Comparison of ENCODE assay signal across 28 cellular contexts in genomic region chr13:35349052-35349451, GRCh38.
DNase-seq lines count a peak whose midpoint lies in the region; ATAC-seq and TF ChIP-seq lines count a peak whose summit lies in the region.
"Had no signal": no experiment of that assay in that cellular context is flagged by ENCODE, and none has a peak within 500 bp of the region (broad histone marks: within the 10 kb centered on the region; RNA-seq: fewer than 3 reads in every experiment).

No MANE protein-coding gene starts in this region.

- intact Hi-C loops in heart left ventricle (cut with DNase I) (no loop called here), Right ventricle myocardium superior (cut with DNase I) (no loop called here)

- H3K4me1 ChIP-seq in heart left ventricle: peaks cover 0 to 11% (median 0%) of the 10 kb centered on the region in 12 donors
- peaks cover 11% of the 10 kb centered on the region for H3K4me1 ChIP-seq in neural progenitor cell
- H3K4me1 ChIP-seq: BLaER1 treated with 17β-estradiol and CSF1 and Interleukin-3, amounts not matched to agents 10 nM and 100 nM; testis had no signal

- H3K9me3 Mint-ChIP-seq in stimulated activated naive B cell treated with anti-CD40 and anti-IgM and Interleukin-4, amounts not matched to agents 10 μg/mL and 1 μg/mL and 100 μg/mL, for 72 hours: no peaks in the 10 kb centered on the region
- H3K9me3 Mint-ChIP-seq in neural progenitor cell: no peaks in the 10 kb centered on the region
- H3K9me3 Mint-ChIP-seq in nephron progenitor cell: no peaks in the 10 kb centered on the region
- H3K9me3 Mint-ChIP-seq: activated CD8-positive, alpha-beta T cell treated with anti-CD3 and anti-CD28 coated beads for 36 hours; natural killer cell treated with Interleukin-12 subunit alpha and Interleukin-12 subunit beta and Interleukin-15 and Interleukin-18, amount 100 ng/mL, for 72 hours had no signal

- H3K4me2 ChIP-seq in neural progenitor cell: no peak overlapping the region
- H3K4me2 ChIP-seq: BLaER1 treated with 17β-estradiol and CSF1 and Interleukin-3, amounts not matched to agents 10 nM and 100 nM had no signal

- DNase-seq in heart left ventricle: no peak
- no peak for DNase-seq in Right ventricle myocardium superior
- DNase-seq in SK-MEL-5 (ENCODE audit: low read depth, low spot score): peak; percentile 26
- no peak for DNase-seq in stimulated activated naive B cell treated with anti-CD40 and anti-IgM and Interleukin-4, amounts not matched to agents 10 μg/mL and 1 μg/mL and 100 μg/mL, for 72 hours
- DNase-seq in neural progenitor cell (ENCODE audit: low spot score): no peak
- DNase-seq in nephron progenitor cell: no peak
- DNase-seq in stimulated activated CD4-positive, alpha-beta T cell treated with anti-CD3 and anti-CD28 coated beads, Interleukin-12 subunit alpha, Interleukin-12 subunit beta, amount 100 ng/mL, for 4 hours: no peak
- DNase-seq: activated CD8-positive, alpha-beta T cell treated with anti-CD3 and anti-CD28 coated beads for 36 hours; activated naive CD4-positive, alpha-beta T cell treated with anti-CD3 and anti-CD28 coated beads, Interleukin-2, amount 50 U/mL, for 16 hours; amniotic stem cell; cerebellar nuclear complex; DMS153; GOT3; Kasumi-1; kidney glomerular epithelial cell; NCI-H1436; NCI-H2081; NCI-H2227 treated with DMSO at 0.1 percent for 48 hours; NCI-H526 treated with DMSO at 0.1 percent for 48 hours; stimulated activated naive CD8-positive, alpha-beta T cell treated with anti-CD3 and anti-CD28 coated beads, Interleukin-15, Interleukin-2, amounts not matched to agents 100 U/mL and 50 U/mL, for 24 hours; T-helper 9 cell; testis had no signal

- no peak overlapping the region for H3K9ac ChIP-seq in neural progenitor cell
- H3K9ac ChIP-seq: BLaER1 treated with 17β-estradiol and CSF1 and Interleukin-3, amounts not matched to agents 10 nM and 100 nM had no signal

- in situ Hi-C loops in SK-MEL-5 (cut with HindIII; ENCODE audit: low pct_unique_long_range_greater_than_20kb, low sequenced_read_pairs): no loop called here

- H3K4me3 Mint-ChIP-seq in stimulated activated naive B cell treated with anti-CD40 and anti-IgM and Interleukin-4, amounts not matched to agents 10 μg/mL and 1 μg/mL and 100 μg/mL, for 72 hours: no peak overlapping the region
- H3K4me3 Mint-ChIP-seq in neural progenitor cell (no peak overlapping the region), nephron progenitor cell (no peak overlapping the region)
- H3K4me3 Mint-ChIP-seq: activated CD8-positive, alpha-beta T cell treated with anti-CD3 and anti-CD28 coated beads for 36 hours; brain; natural killer cell treated with Interleukin-12 subunit alpha and Interleukin-12 subunit beta and Interleukin-15 and Interleukin-18, amount 100 ng/mL, for 72 hours had no signal

- H3K9me3 ChIP-seq in heart left ventricle: no peaks in the 10 kb centered on the region
- no peaks in the 10 kb centered on the region for H3K9me3 ChIP-seq in neural progenitor cell (ENCODE audit: low read depth)
- H3K9me3 ChIP-seq: BLaER1 treated with 17β-estradiol and CSF1 and Interleukin-3, amounts not matched to agents 10 nM and 100 nM; testis had no signal

- H3K27ac ChIP-seq in heart left ventricle (peak overlapping the region in 9 of 12 donors; percentile 3 to 62 (median 35)), neural progenitor cell (no peak overlapping the region)
- H3K27ac ChIP-seq: 22Rv1; BLaER1 treated with 17β-estradiol and CSF1 and Interleukin-3, amounts not matched to agents 10 nM and 100 nM; testis had no signal

- no peak overlapping the region for H3K27ac Mint-ChIP-seq in stimulated activated naive B cell treated with anti-CD40 and anti-IgM and Interleukin-4, amounts not matched to agents 10 μg/mL and 1 μg/mL and 100 μg/mL, for 72 hours
- H3K27ac Mint-ChIP-seq in neural progenitor cell: no peak overlapping the region
- H3K27ac Mint-ChIP-seq in nephron progenitor cell: no peak overlapping the region
- H3K27ac Mint-ChIP-seq: activated CD8-positive, alpha-beta T cell treated with anti-CD3 and anti-CD28 coated beads for 36 hours; natural killer cell treated with Interleukin-12 subunit alpha and Interleukin-12 subunit beta and Interleukin-15 and Interleukin-18, amount 100 ng/mL, for 72 hours had no signal

- H3K4me3 ChIP-seq in heart left ventricle: peak overlapping the region in 1 of 12 donors; percentile 8
- no peak overlapping the region for H3K4me3 ChIP-seq in neural progenitor cell
- H3K4me3 ChIP-seq: BLaER1 treated with 17β-estradiol and CSF1 and Interleukin-3, amounts not matched to agents 10 nM and 100 nM; lung; testis had no signal

- H3K27me3 ChIP-seq in heart left ventricle (no peaks in the 10 kb centered on the region), neural progenitor cell (no peaks in the 10 kb centered on the region)
- H3K27me3 ChIP-seq: BLaER1 treated with 17β-estradiol and CSF1 and Interleukin-3, amounts not matched to agents 10 nM and 100 nM; testis had no signal

- peaks cover 10 to 11% of the 10 kb centered on the region in 2 donors for H3K4me1 Mint-ChIP-seq in stimulated activated naive B cell treated with anti-CD40 and anti-IgM and Interleukin-4, amounts not matched to agents 10 μg/mL and 1 μg/mL and 100 μg/mL, for 72 hours
- H3K4me1 Mint-ChIP-seq in neural progenitor cell: peaks cover 25% of the 10 kb centered on the region
- peaks cover 20% of the 10 kb centered on the region for H3K4me1 Mint-ChIP-seq in nephron progenitor cell

- TF ChIP-seq CTCF in heart left ventricle (IDR thresholded peaks at IDR 0.05) (no peak), neural progenitor cell (IDR thresholded peaks at IDR 0.05) (no peak), nephron progenitor cell (IDR thresholded peaks at IDR 0.05) (no peak)

- H3K36me3 ChIP-seq in heart left ventricle (peaks cover 0 to 6% (median 0%) of the 10 kb centered on the region in 9 donors), neural progenitor cell (no peaks in the 10 kb centered on the region)
- H3K36me3 ChIP-seq: BLaER1 treated with 17β-estradiol and CSF1 and Interleukin-3, amounts not matched to agents 10 nM and 100 nM had no signal

- H3K36me3 Mint-ChIP-seq in stimulated activated naive B cell treated with anti-CD40 and anti-IgM and Interleukin-4, amounts not matched to agents 10 μg/mL and 1 μg/mL and 100 μg/mL, for 72 hours: no peaks in the 10 kb centered on the region
- peaks cover 4% of the 10 kb centered on the region for H3K36me3 Mint-ChIP-seq in neural progenitor cell
- H3K36me3 Mint-ChIP-seq in nephron progenitor cell (ENCODE audit: low read depth): no peaks in the 10 kb centered on the region
- H3K36me3 Mint-ChIP-seq: natural killer cell treated with Interleukin-12 subunit alpha and Interleukin-12 subunit beta and Interleukin-15 and Interleukin-18, amount 100 ng/mL, for 72 hours had no signal

- no peaks in the 10 kb centered on the region for H3F3A ChIP-seq in neural progenitor cell (ENCODE audit: low read depth)

- WGBS in heart left ventricle, 4 donors: 85 to 93% (median 90%) methylated on average over 2 of the region's 2 CpGs

- no peaks in the 10 kb centered on the region for H3K27me3 Mint-ChIP-seq in stimulated activated naive B cell treated with anti-CD40 and anti-IgM and Interleukin-4, amounts not matched to agents 10 μg/mL and 1 μg/mL and 100 μg/mL, for 72 hours
- H3K27me3 Mint-ChIP-seq in neural progenitor cell (ENCODE audit: insufficient read depth, low read depth) (peaks cover 3% of the 10 kb centered on the region), nephron progenitor cell (ENCODE audit: low read depth, poor library complexity) (no peaks in the 10 kb centered on the region)
- H3K27me3 Mint-ChIP-seq: activated CD8-positive, alpha-beta T cell treated with anti-CD3 and anti-CD28 coated beads for 36 hours; brain; natural killer cell treated with Interleukin-12 subunit alpha and Interleukin-12 subunit beta and Interleukin-15 and Interleukin-18, amount 100 ng/mL, for 72 hours had no signal

- no peak for ATAC-seq in heart left ventricle
- no peak for ATAC-seq in Right ventricle myocardium superior (ENCODE audit: poor library complexity)
- peak; percentile 65 for ATAC-seq in HG02885 (IDR thresholded peaks at IDR 0.05; ENCODE audit: poor library complexity, unreplicated experiment)
- peak; percentile 62 to 67 for ATAC-seq in stimulated activated naive B cell treated with anti-CD40 and anti-IgM and Interleukin-4, amounts not matched to agents 10 μg/mL and 1 μg/mL and 100 μg/mL, for 72 hours (replicated peaks)
- ATAC-seq: activated CD8-positive, alpha-beta T cell treated with anti-CD3 and anti-CD28 coated beads for 36 hours; natural killer cell treated with Interleukin-12 subunit alpha and Interleukin-12 subunit beta and Interleukin-15 and Interleukin-18, amount 100 ng/mL, for 72 hours; stimulated activated naive CD8-positive, alpha-beta T cell treated with anti-CD3 and anti-CD28 coated beads, Interleukin-15, Interleukin-2, amounts not matched to agents 100 U/mL and 50 U/mL, for 24 hours had no signal

- H4K20me1 ChIP-seq in neural progenitor cell (ENCODE audit: low read depth): no peaks in the 10 kb centered on the region
- H4K20me1 ChIP-seq: BLaER1 treated with 17β-estradiol and CSF1 and Interleukin-3, amounts not matched to agents 10 nM and 100 nM had no signal

- H3K79me2 ChIP-seq in neural progenitor cell (ENCODE audit: low read depth): no peaks in the 10 kb centered on the region

- H2AFZ ChIP-seq in neural progenitor cell (replicated peaks): no peak overlapping the region

- TF ChIP-seq POLR2A in heart left ventricle (IDR thresholded peaks at IDR 0.05): no peak

Comparison
In these comparisons a context has a peak if more than half of its experiments do, and no peak if none do; other contexts are left out.
1. ATAC-seq: peak in HG02885 (single experiment) and stimulated activated naive B cell treated with anti-CD40 and anti-IgM and Interleukin-4, amounts not matched to agents 10 μg/mL and 1 μg/mL and 100 μg/mL, for 72 hours (2 of 2); none in heart left ventricle (0 of 4) and Right ventricle myocardium superior (single experiment).